Comparison of ENCODE assay signal across 1 cellular context in the genomic region with DNA sequence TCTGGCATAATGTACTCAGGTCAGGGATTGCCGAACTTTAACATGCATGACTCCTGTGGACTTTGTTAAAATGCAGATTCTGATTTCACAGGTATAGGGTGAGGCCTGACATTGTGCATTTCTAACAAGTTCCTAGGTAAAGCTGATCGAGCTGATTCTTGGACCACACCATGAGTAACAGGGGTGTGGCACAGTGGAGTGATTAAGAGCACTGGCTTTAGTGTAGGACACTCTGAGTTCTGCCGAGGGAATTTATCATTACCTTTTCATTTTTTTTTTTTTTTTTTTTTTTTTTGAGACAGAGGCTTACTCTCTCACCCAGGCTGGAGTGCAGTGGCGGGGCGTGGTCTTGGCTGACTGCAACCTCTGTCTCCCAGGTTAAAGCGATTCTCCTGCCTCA.
TF ChIP-seq lines count a peak whose summit lies in the region.

No MANE protein-coding gene starts in this region.

TF ChIP-seq in IMR-90, 13 proteins besides CTCF, POLR2A, EP300 and RAD21 (continued from another document):
- TF ChIP-seq, protein P1, sequence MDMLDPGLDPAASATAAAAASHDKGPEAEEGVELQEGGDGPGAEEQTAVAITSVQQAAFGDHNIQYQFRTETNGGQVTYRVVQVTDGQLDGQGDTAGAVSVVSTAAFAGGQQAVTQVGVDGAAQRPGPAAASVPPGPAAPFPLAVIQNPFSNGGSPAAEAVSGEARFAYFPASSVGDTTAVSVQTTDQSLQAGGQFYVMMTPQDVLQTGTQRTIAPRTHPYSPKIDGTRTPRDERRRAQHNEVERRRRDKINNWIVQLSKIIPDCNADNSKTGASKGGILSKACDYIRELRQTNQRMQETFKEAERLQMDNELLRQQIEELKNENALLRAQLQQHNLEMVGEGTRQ (IDR thresholded peaks at IDR 0.05; ENCODE audit: low read depth, low read length): no peak
- no peak for TF ChIP-seq CHD1 (IDR thresholded peaks at IDR 0.05; ENCODE audit: low read depth, low read length)
- TF ChIP-seq BHLHE40 (IDR thresholded peaks at IDR 0.05; ENCODE audit: low read depth, low read length): no peak
- TF ChIP-seq MXI1 (IDR thresholded peaks at IDR 0.05; ENCODE audit: borderline replicate concordance, low read depth, low read length): no peak
